Comparison of ENCODE assay signal across 16 cellular contexts in genomic region chr17:78671607-78672404, GRCh38.
DNase-seq lines count a peak whose midpoint lies in the region; ATAC-seq and TF ChIP-seq lines count a peak whose summit lies in the region.
"Had no signal": no experiment of that assay in that cellular context is flagged by ENCODE, and none has a peak within 500 bp of the region (broad histone marks: within the 10 kb centered on the region; RNA-seq: fewer than 3 reads in every experiment).

No MANE protein-coding gene starts in this region.

- CTCF ChIA-PET in activated CD4-positive, alpha-beta T cell treated with anti-CD3 and anti-CD28 coated beads for 36 hours (lab: Charles Lee), result no interaction called here

- no peaks in the 10 kb centered on the region for H3K27me3 Mint-ChIP-seq in activated CD4-positive, alpha-beta T cell treated with anti-CD3 and anti-CD28 coated beads for 36 hours
- H3K27me3 Mint-ChIP-seq in activated T-helper 17 cell treated with anti-CD3 and anti-CD28 coated beads, Interleukin-2, amount 50 U/mL, for 72 hours, result no peaks in the 10 kb centered on the region
- H3K27me3 Mint-ChIP-seq: activated naive CD8-positive, alpha-beta T cell treated with anti-CD3 and anti-CD28 coated beads, Interleukin-2, amount 10 ng/mL, durations not matched to agents 7 days and 5 days; CD8-positive, alpha-beta memory T cell had no signal

- DNase-seq in activated CD4-positive, alpha-beta T cell treated with anti-CD3 and anti-CD28 coated beads for 36 hours, result no peak
- DNase-seq in activated CD4-positive, alpha-beta T cell treated with anti-CD3 and anti-CD28 coated beads for 48 hours, result no peak
- DNase-seq in fibroblast of villous mesenchyme (ENCODE audit: low read depth), result peak; percentile 47
- peak; percentile 25 for DNase-seq in spleen
- DNase-seq in MV-4-11 (lab: John Stamatoyannopoulos, UW), result no peak
- no peak for DNase-seq in WERI-Rb-1
- DNase-seq: 8988T; activated naive CD8-positive, alpha-beta T cell treated with anti-CD3 and anti-CD28 coated beads, Interleukin-2, amount 10 ng/mL, durations not matched to agents 7 days and 5 days; CD8-positive, alpha-beta memory T cell; left colon; NCI-H146; OCI-M1 had no signal

- H3K27ac ChIP-seq in spleen (no peak overlapping the region), WERI-Rb-1 (no peak overlapping the region)
- H3K27ac ChIP-seq: epithelial cell of prostate, SK-N-MC had no signal

- TF ChIP-seq POLR2A in spleen (IDR thresholded peaks at IDR 0.05), result no peak

- H3K27me3 ChIP-seq in spleen (replicated peaks in 1 of 7) (no peaks in the 10 kb centered on the region), WERI-Rb-1 (ENCODE audit: insufficient read depth, low read depth, severe bottlenecking) (no peaks in the 10 kb centered on the region)

- H3K9me3 Mint-ChIP-seq in activated CD4-positive, alpha-beta T cell treated with anti-CD3 and anti-CD28 coated beads for 36 hours (ENCODE audit: low read depth), result no peaks in the 10 kb centered on the region
- H3K9me3 Mint-ChIP-seq in activated T-helper 17 cell treated with anti-CD3 and anti-CD28 coated beads, Interleukin-2, amount 50 U/mL, for 72 hours, result no peaks in the 10 kb centered on the region
- H3K9me3 Mint-ChIP-seq: activated naive CD8-positive, alpha-beta T cell treated with anti-CD3 and anti-CD28 coated beads, Interleukin-2, amount 10 ng/mL, durations not matched to agents 7 days and 5 days; CD8-positive, alpha-beta memory T cell had no signal

- H3K9me3 ChIP-seq in spleen, result no peaks in the 10 kb centered on the region
- no peaks in the 10 kb centered on the region for H3K9me3 ChIP-seq in WERI-Rb-1 (ENCODE audit: severe bottlenecking)

- H3K4me3 ChIP-seq in fibroblast of villous mesenchyme (ENCODE audit: low read depth, low read length) (no peak overlapping the region), spleen (no peak overlapping the region), WERI-Rb-1 (ENCODE audit: low read depth, low read length) (no peak overlapping the region)

- H3K36me3 ChIP-seq in spleen (peaks cover 3 to 80% (median 48%) of the 10 kb centered on the region in 6 donors), WERI-Rb-1 (peaks cover 60% of the 10 kb centered on the region)

- peak overlapping the region; percentile 12 for H3K27ac Mint-ChIP-seq in activated CD4-positive, alpha-beta T cell treated with anti-CD3 and anti-CD28 coated beads for 36 hours
- H3K27ac Mint-ChIP-seq in activated T-helper 17 cell treated with anti-CD3 and anti-CD28 coated beads, Interleukin-2, amount 50 U/mL, for 72 hours, result peak overlapping the region; percentile 11
- H3K27ac Mint-ChIP-seq: activated naive CD8-positive, alpha-beta T cell treated with anti-CD3 and anti-CD28 coated beads, Interleukin-2, amount 10 ng/mL, durations not matched to agents 7 days and 5 days had no signal

- H3K36me3 Mint-ChIP-seq in activated CD4-positive, alpha-beta T cell treated with anti-CD3 and anti-CD28 coated beads for 36 hours (ENCODE audit: low read depth), result peaks cover 8% of the 10 kb centered on the region
- H3K36me3 Mint-ChIP-seq in activated T-helper 17 cell treated with anti-CD3 and anti-CD28 coated beads, Interleukin-2, amount 50 U/mL, for 72 hours (ENCODE audit: low read depth), result peaks cover 92% of the 10 kb centered on the region

- no peak overlapping the region for H3K4me3 Mint-ChIP-seq in activated CD4-positive, alpha-beta T cell treated with anti-CD3 and anti-CD28 coated beads for 36 hours
- H3K4me3 Mint-ChIP-seq in activated T-helper 17 cell treated with anti-CD3 and anti-CD28 coated beads, Interleukin-2, amount 50 U/mL, for 72 hours, result no peak overlapping the region
- H3K4me3 Mint-ChIP-seq: activated naive CD8-positive, alpha-beta T cell treated with anti-CD3 and anti-CD28 coated beads, Interleukin-2, amount 10 ng/mL, durations not matched to agents 7 days and 5 days had no signal

- POLR2A ChIA-PET in activated CD4-positive, alpha-beta T cell treated with anti-CD3 and anti-CD28 coated beads for 36 hours (lab: Charles Lee), result no interaction called here

- peak; percentile 13 for ATAC-seq in activated CD4-positive, alpha-beta T cell treated with anti-CD3 and anti-CD28 coated beads for 36 hours
- no peak for ATAC-seq in activated T-helper 17 cell treated with anti-CD3 and anti-CD28 coated beads, Interleukin-2, amount 50 U/mL, for 72 hours (replicated peaks)
- no peak for ATAC-seq in GM21515 (IDR thresholded peaks at IDR 0.05; ENCODE audit: unreplicated experiment)
- ATAC-seq: left colon had no signal

- 85 to 95% (median 89%) methylated on average over 16 of the region's 16 CpGs for WGBS in spleen, 5 donors

- H3K4me1 ChIP-seq in spleen, result peaks cover under 1 to 7% (median 5%) of the 10 kb centered on the region in 6 donors

- H3K4me1 Mint-ChIP-seq in activated CD4-positive, alpha-beta T cell treated with anti-CD3 and anti-CD28 coated beads for 36 hours, result peaks cover 6% of the 10 kb centered on the region
- peaks cover 32% of the 10 kb centered on the region for H3K4me1 Mint-ChIP-seq in activated T-helper 17 cell treated with anti-CD3 and anti-CD28 coated beads, Interleukin-2, amount 50 U/mL, for 72 hours

- intact Hi-C loops in activated CD4-positive, alpha-beta T cell treated with anti-CD3 and anti-CD28 coated beads for 36 hours (cut with DNase I, micrococcal nuclease), result no loop called here
- intact Hi-C loops in spleen (cut with DNase I; ENCODE audit: low total_unique reads), result no loop called here

- TF ChIP-seq CTCF in fibroblast of villous mesenchyme (IDR thresholded peaks at IDR 0.05; ENCODE audit: insufficient read depth, low read depth, low read length) (no peak), spleen (IDR thresholded peaks at IDR 0.05 in 8 of 11, conservative IDR thresholded peaks at IDR 0.05 in 3 of 11) (no peak), WERI-Rb-1 (IDR thresholded peaks at IDR 0.05; ENCODE audit: low read depth, low read length) (no peak)

Comparison
In these comparisons a context has a peak if more than half of its experiments do, and no peak if none do; other contexts are left out.
1. DNase-seq: peak in fibroblast of villous mesenchyme (single experiment) and spleen (single experiment); none in activated CD4-positive, alpha-beta T cell treated with anti-CD3 and anti-CD28 coated beads for 36 hours (single experiment), activated CD4-positive, alpha-beta T cell treated with anti-CD3 and anti-CD28 coated beads for 48 hours (single experiment), MV-4-11 (single experiment) and WERI-Rb-1 (single experiment).